Comparison of ENCODE assay signal across 8 cellular contexts in the genomic region with DNA sequence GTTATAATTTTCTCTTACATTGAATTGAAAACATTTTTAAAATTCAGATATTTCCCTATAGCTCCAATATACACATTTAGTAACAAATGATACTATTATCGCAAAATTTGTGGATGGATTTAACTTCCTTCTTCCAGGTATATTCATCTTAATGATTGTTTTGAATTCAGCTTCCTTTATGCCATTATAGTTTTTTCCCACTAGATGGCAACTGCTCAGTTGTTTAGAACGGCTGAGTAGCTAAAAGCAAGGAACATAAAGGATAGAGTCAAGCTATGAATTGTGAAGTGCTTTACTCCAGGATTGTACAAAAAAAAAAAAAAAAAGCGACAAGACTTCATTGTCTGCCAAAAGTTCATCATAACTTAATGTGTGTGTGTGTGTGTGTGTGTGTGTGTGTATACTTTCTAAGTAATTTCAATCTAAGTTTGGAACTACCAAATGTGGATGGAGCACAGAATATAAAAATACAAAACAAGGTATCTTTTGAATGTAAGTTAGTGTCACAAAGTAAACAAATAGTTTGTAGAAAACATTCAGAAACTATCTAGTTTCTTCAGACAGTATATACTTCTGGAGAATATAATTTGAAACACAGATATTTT.
DNase-seq lines count a peak whose midpoint lies in the region; ATAC-seq and TF ChIP-seq lines count a peak whose summit lies in the region.

No MANE protein-coding gene starts in this region.

- no peaks in the 10 kb centered on the region for H3K36me3 ChIP-seq in WERI-Rb-1

- H3K4me3 ChIP-seq in GM12864 (ENCODE audit: low read depth, low read length), result no peak overlapping the region
- H3K4me3 ChIP-seq in LNCaP clone FGC (ENCODE audit: low read depth, low read length), result no peak overlapping the region
- no peak overlapping the region for H3K4me3 ChIP-seq in WERI-Rb-1 (ENCODE audit: low read depth, low read length)

- no peaks in the 10 kb centered on the region for H3K27me3 ChIP-seq in WERI-Rb-1 (ENCODE audit: insufficient read depth, low read depth, severe bottlenecking)

- H3K27ac ChIP-seq in WERI-Rb-1, result no peak overlapping the region

- no peaks in the 10 kb centered on the region for H3K9me3 ChIP-seq in WERI-Rb-1 (ENCODE audit: severe bottlenecking)

- no peak for DNase-seq in GM12864 (ENCODE audit: low read depth)
- peak; percentile 25 for DNase-seq in LNCaP clone FGC (ENCODE audit: low read depth)
- no peak for DNase-seq in WERI-Rb-1
- peak; percentile 61 for DNase-seq in left kidney (ENCODE audit: low read depth, low spot score)
- no peak for DNase-seq in ecto neural progenitor cell (ENCODE audit: low spot score)
- DNase-seq in activated naive CD4-positive, alpha-beta T cell treated with Interleukin-2 at 50 U/mL for 16 hours, result no peak
- DNase-seq in activated CD4-positive, alpha-beta T cell treated with anti-CD3 and anti-CD28 coated beads, Interleukin-2, amount 50 U/mL, for 4 hours, result no peak

- no peak for ATAC-seq in GM21447 (IDR thresholded peaks at IDR 0.05; ENCODE audit: unreplicated experiment)

- TF ChIP-seq CTCF in GM12864 (IDR thresholded peaks at IDR 0.05; ENCODE audit: low read depth, low read length, missing control alignments) (peak; percentile 34), LNCaP clone FGC (IDR thresholded peaks at IDR 0.05; ENCODE audit: control insufficient read depth, extremely low read depth, insufficient read depth) (peak; percentile 68), WERI-Rb-1 (IDR thresholded peaks at IDR 0.05; ENCODE audit: low read depth, low read length) (peak; percentile 41)

Comparison
In these comparisons a context has a peak if more than half of its experiments do, and no peak if none do; other contexts are left out.
1. DNase-seq: peak in LNCaP clone FGC (single experiment) and left kidney (single experiment); none in GM12864 (single experiment), WERI-Rb-1 (single experiment), ecto neural progenitor cell (single experiment), activated naive CD4-positive, alpha-beta T cell treated with Interleukin-2 at 50 U/mL for 16 hours (single experiment) and activated CD4-positive, alpha-beta T cell treated with anti-CD3 and anti-CD28 coated beads, Interleukin-2, amount 50 U/mL, for 4 hours (0 of 2).
2. Peak in every context shown above with its lines, with median percentiles within 50 percentile points of each other: CTCF ChIP-seq.